27 cellular contexts compared by ENCODE assay signal in genomic region chr11:110056956-110057355, GRCh38. TPM values are rescaled to one million over a fixed set of nuclear protein-coding genes. Genes with fewer than 3 reads are reported as not detected.
"Had no signal": no experiment of that assay in that cellular context is flagged by ENCODE, and none has a peak within 500 bp of the region (broad histone marks: within the 10 kb centered on the region; RNA-seq: fewer than 3 reads in every experiment).

No MANE protein-coding gene starts in this region.

- H3K4me2 ChIP-seq: neural progenitor cell had no signal

- H2AFZ ChIP-seq: neural progenitor cell had no signal

- H3K36me3 ChIP-seq: left ventricle myocardium inferior, neural progenitor cell, neutrophil, ovary, prostate gland, suprapubic skin, thoracic aorta, tibial artery, uterus had no signal

- H3K4me1 ChIP-seq: left ventricle myocardium inferior, neural progenitor cell, prostate gland, suprapubic skin, tibial artery, uterus had no signal

- H3K27ac ChIP-seq: left ventricle myocardium inferior, neural progenitor cell, neutrophil, ovary, prostate gland, skin epidermis, suprapubic skin, thoracic aorta, tibial artery, uterus had no signal

- H3K4me3 ChIP-seq: left ventricle myocardium inferior, lung, neural progenitor cell, ovary, prostate gland, skin epidermis, suprapubic skin, thoracic aorta, tibial artery, uterus had no signal

- H3K27me3 ChIP-seq: neural progenitor cell, neutrophil, ovary, suprapubic skin, tibial artery, uterus had no signal

- DNase-seq: hypothalamus; immature natural killer cell; left ventricle myocardium inferior; mesendoderm; naive B cell; natural killer cell; nephron progenitor cell; occipital lobe; ovary; retina; right cardiac atrium; stimulated activated CD4-positive, alpha-beta T cell treated with anti-CD3 and anti-CD28 coated beads, Interleukin-12 subunit alpha, Interleukin-12 subunit beta, amount 100 ng/mL, for 4 hours; stimulated activated CD4-positive, alpha-beta T cell treated with anti-CD3 and anti-CD28 coated beads, Interleukin-15, amount 100 ng/mL, for 24 hours; stimulated activated CD4-positive, alpha-beta T cell treated with anti-CD3 and anti-CD28 coated beads, Interleukin-2, amount 100 ng/mL, for 24 hours; stimulated activated CD4-positive, alpha-beta T cell treated with anti-CD3 and anti-CD28 coated beads, Interleukin-4, amount 100 ng/mL, for 1 hour; stimulated activated naive CD4-positive, alpha-beta T cell; tibial artery; uterus had no signal

- H3K9ac ChIP-seq: neural progenitor cell had no signal

- H3K9me3 ChIP-seq: ovary, prostate gland, uterus had no signal

- ATAC-seq: natural killer cell; right cardiac atrium; sciatic nerve; stimulated activated effector memory CD8-positive, alpha-beta T cell treated with anti-CD3 and anti-CD28 coated beads, Interleukin-12 subunit alpha, Interleukin-12 subunit beta, amount 100 ng/mL, for 72 hours had no signal

RNA-seq across cellular contexts. Expression of gene ZC3H12C, which starts 36.2 kb away (rescaled TPM):
- polyA plus RNA-seq: immature natural killer cell had no signal
